ENCODE assay signal across 1 cellular context in genomic region chr9:127035423-127035822, GRCh38.
TF ChIP-seq lines count a peak whose summit lies in the region.

No MANE protein-coding gene starts in this region.

TF ChIP-seq in liver, 16 proteins besides CTCF, POLR2A, EP300 and RAD21:
- TF ChIP-seq REST (IDR thresholded peaks at IDR 0.05) (no peak), ATF3 (IDR thresholded peaks at IDR 0.05) (no peak), GABPA (IDR thresholded peaks at IDR 0.05 in 1 of 2, conservative IDR thresholded peaks at IDR 0.05 in 1 of 2) (no peak), JUND (IDR thresholded peaks at IDR 0.05) (no peak), SP1 (IDR thresholded peaks at IDR 0.05) (no peak), NR2F2 (IDR thresholded peaks at IDR 0.05) (peak; percentile 44)
